In genomic region chr15:92305342-92305741, GRCh38 we compare ENCODE assay signal across 1 cellular context.
TF ChIP-seq lines count a peak whose summit lies in the region.

No MANE protein-coding gene starts in this region.

TF ChIP-seq in H1, 55 proteins besides CTCF, POLR2A, EP300 and RAD21:
- TF ChIP-seq KDM4A (IDR thresholded peaks at IDR 0.05; ENCODE audit: low read depth, low read length, severe bottlenecking) (peak; percentile 17), POLR2AphosphoS5 (IDR thresholded peaks at IDR 0.05; ENCODE audit: low read depth, low read length) (no peak), CBX8 (IDR thresholded peaks at IDR 0.05; ENCODE audit: borderline replicate concordance, low read depth, low read length) (no peak), NRF1 (IDR thresholded peaks at IDR 0.05; ENCODE audit: low read depth, low read length) (no peak), POU5F1 (IDR thresholded peaks at IDR 0.05; ENCODE audit: low read depth, low read length) (no peak), TEAD4 (IDR thresholded peaks at IDR 0.05; ENCODE audit: low read depth, low read length) (no peak), HDAC2 (IDR thresholded peaks at IDR 0.05; ENCODE audit: borderline replicate concordance in 1 of 2, low read depth in 2 of 2, low read length in 2 of 2) (no peak)
